In genomic region chr7:100654908-100655831, GRCh38 we compare ENCODE assay signal across 1 cellular context.
TF ChIP-seq lines count a peak whose summit lies in the region.

No MANE protein-coding gene starts in this region.

TF ChIP-seq in SK-N-SH, 30 proteins besides CTCF, POLR2A, EP300 and RAD21 (continued from another document):
- TF ChIP-seq EZH2phosphoT487 (IDR thresholded peaks at IDR 0.05; ENCODE audit: borderline replicate concordance, low read depth): no peak
